In genomic region chrX:40012039-40012799, GRCh38 we compare ENCODE assay signal across 7 cellular contexts.
DNase-seq lines count a peak whose midpoint lies in the region; ATAC-seq, FAIRE-seq and TF ChIP-seq lines count a peak whose summit lies in the region.

No MANE protein-coding gene starts in this region.

- TF ChIP-seq POLR2A in NB4 (IDR thresholded peaks at IDR 0.05; ENCODE audit: extremely low read depth, insufficient read length) (no peak), body of pancreas (IDR thresholded peaks at IDR 0.05) (no peak)

- FAIRE-seq in GM19239 (lab: Jason Lieb, UNC): peak; percentile 28

- no peak for TF ChIP-seq CTCF in NB4 (IDR thresholded peaks at IDR 0.05; ENCODE audit: low read depth, low read length)
- no peak for TF ChIP-seq CTCF in body of pancreas (IDR thresholded peaks at IDR 0.05)
- TF ChIP-seq CTCF in left lung (IDR thresholded peaks at IDR 0.05): no peak
- no peak for TF ChIP-seq CTCF in thoracic aorta (IDR thresholded peaks at IDR 0.05)

- ATAC-seq in body of pancreas (no peak), left lung (peak; percentile 7), thoracic aorta (ENCODE audit: insufficient number of reproducible peaks, low FRiP score, low read depth) (no peak)

- H3K4me3 ChIP-seq in NB4 (ENCODE audit: low read depth, low read length): peak overlapping the region; percentile 63
- H3K4me3 ChIP-seq in body of pancreas: no peak overlapping the region
- H3K4me3 ChIP-seq in left lung: peak overlapping the region; percentile 31 to 47
- H3K4me3 ChIP-seq in thoracic aorta: peak overlapping the region; percentile 79

- 6 to 10% methylated on average over 4 to 26 of the region's 57 CpGs for WGBS in body of pancreas, 2 donors

- H3K27ac ChIP-seq in body of pancreas (peak overlapping the region; percentile 82 to 89 (median 86)), left lung (peak overlapping the region; percentile 76 to 80), thoracic aorta (peak overlapping the region; percentile 83 to 90)

- intact Hi-C loops in body of pancreas (cut with DNase I): no loop called here
- intact Hi-C loops in left lung (cut with DNase I): loop anchor here in 1 of 2 donors (10.0 kb wide), 1 partner anchor 163 kb away; no protein-coding TSS in a partner anchor

- no peak for DNase-seq in GM19239 (ENCODE audit: insufficient read length, low spot score)
- peak; percentile 70 for DNase-seq in NB4 (ENCODE audit: low read depth)
- peak; percentile 13 to 24 (median 20) for DNase-seq in body of pancreas
- peak in 1 of 2 donors; percentile 71 for DNase-seq in left lung
- DNase-seq in thoracic aorta (ENCODE audit: low spot score): no peak
- DNase-seq in cortex of kidney (lab: John Stamatoyannopoulos, UW): no peak
- no peak for DNase-seq in NCI-H128 (lab: John Stamatoyannopoulos, UW; ENCODE audit: unreplicated experiment)

- H3K27me3 ChIP-seq in body of pancreas (no peaks in the 10 kb centered on the region), left lung (peaks cover 53 to 60% of the 10 kb centered on the region in 2 donors), thoracic aorta (replicated peaks; ENCODE audit: insufficient read depth) (no peaks in the 10 kb centered on the region)

- no peaks in the 10 kb centered on the region for H3K36me3 ChIP-seq in body of pancreas (replicated peaks in 1 of 2; ENCODE audit: insufficient read depth in 1 of 2, low read depth in 2 of 2)
- H3K36me3 ChIP-seq in left lung: no peaks in the 10 kb centered on the region
- H3K36me3 ChIP-seq in thoracic aorta: no peaks in the 10 kb centered on the region

- H3K4me1 ChIP-seq in body of pancreas: peaks cover 22% of the 10 kb centered on the region
- H3K4me1 ChIP-seq in left lung: peaks cover 0 to 42% of the 10 kb centered on the region in 2 donors
- H3K4me1 ChIP-seq in thoracic aorta (ENCODE audit: control insufficient read depth in 1 of 2, low read depth in 2 of 2): peaks cover 0 to 14% of the 10 kb centered on the region in 2 donors

- H3K9me3 ChIP-seq in body of pancreas (no peaks in the 10 kb centered on the region), left lung (peaks cover 0 to 3% of the 10 kb centered on the region in 2 donors), thoracic aorta (no peaks in the 10 kb centered on the region)

Comparison
In these comparisons a context has a peak if more than half of its experiments do, and no peak if none do; other contexts are left out.
1. DNase-seq: peak in NB4 (single experiment) and body of pancreas (4 of 4); none in GM19239 (single experiment), thoracic aorta (single experiment), cortex of kidney (single experiment) and NCI-H128 (single experiment).
2. H3K4me3 ChIP-seq: peak in NB4 (single experiment), left lung (2 of 2) and thoracic aorta (single experiment); none in body of pancreas (0 of 2).
3. Peak in every context shown above with its lines, with median percentiles within 50 percentile points of each other: H3K27ac ChIP-seq.